Comparison of ENCODE assay signal across 1 cellular context in the genomic region with DNA sequence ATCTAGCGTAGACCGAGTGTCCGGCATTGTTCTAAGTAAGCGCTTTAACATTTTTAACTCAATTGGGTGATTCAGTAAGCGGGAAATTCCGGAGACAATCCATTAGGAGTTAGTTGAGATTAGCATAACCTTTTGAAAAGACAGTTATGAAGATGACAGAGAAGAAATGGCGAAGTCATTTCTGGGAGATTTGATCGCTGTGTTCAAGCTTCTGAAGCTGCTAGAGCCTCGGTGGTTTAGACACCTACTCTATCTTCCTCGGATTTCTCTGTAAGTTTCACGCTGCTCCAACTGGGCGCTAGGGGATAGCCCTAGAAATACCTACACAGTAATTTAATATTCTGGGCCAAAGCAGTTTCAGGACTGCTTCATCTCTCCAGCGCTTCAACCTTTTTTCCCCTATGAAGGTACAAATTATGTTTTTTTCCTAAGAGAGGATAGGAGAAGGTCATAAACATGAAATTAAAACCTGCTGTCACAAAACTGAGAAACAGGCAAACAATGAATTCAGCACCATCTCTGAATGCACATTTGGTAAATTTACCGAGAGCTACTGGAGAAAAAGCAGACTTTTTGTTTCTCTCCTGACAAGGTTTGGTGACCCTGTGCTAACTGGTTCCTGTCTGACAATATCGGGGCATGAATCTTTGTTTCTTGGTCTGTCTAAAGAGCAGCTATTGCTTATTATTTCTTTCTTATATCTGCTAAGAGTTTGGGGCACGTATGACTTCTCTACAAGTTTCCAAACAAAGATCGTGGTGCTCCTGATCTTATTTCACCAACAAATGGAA.
TF ChIP-seq lines count a peak whose summit lies in the region.

No MANE protein-coding gene starts in this region.

TF ChIP-seq in K562, 482 proteins besides CTCF, POLR2A, EP300 and RAD21 (continued from another document and continues in another):
- TF ChIP-seq, protein P1, sequence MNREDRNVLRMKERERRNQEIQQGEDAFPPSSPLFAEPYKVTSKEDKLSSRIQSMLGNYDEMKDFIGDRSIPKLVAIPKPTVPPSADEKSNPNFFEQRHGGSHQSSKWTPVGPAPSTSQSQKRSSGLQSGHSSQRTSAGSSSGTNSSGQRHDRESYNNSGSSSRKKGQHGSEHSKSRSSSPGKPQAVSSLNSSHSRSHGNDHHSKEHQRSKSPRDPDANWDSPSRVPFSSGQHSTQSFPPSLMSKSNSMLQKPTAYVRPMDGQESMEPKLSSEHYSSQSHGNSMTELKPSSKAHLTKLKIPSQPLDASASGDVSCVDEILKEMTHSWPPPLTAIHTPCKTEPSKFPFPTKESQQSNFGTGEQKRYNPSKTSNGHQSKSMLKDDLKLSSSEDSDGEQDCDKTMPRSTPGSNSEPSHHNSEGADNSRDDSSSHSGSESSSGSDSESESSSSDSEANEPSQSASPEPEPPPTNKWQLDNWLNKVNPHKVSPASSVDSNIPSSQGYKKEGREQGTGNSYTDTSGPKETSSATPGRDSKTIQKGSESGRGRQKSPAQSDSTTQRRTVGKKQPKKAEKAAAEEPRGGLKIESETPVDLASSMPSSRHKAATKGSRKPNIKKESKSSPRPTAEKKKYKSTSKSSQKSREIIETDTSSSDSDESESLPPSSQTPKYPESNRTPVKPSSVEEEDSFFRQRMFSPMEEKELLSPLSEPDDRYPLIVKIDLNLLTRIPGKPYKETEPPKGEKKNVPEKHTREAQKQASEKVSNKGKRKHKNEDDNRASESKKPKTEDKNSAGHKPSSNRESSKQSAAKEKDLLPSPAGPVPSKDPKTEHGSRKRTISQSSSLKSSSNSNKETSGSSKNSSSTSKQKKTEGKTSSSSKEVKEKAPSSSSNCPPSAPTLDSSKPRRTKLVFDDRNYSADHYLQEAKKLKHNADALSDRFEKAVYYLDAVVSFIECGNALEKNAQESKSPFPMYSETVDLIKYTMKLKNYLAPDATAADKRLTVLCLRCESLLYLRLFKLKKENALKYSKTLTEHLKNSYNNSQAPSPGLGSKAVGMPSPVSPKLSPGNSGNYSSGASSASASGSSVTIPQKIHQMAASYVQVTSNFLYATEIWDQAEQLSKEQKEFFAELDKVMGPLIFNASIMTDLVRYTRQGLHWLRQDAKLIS (CRISPR knock-in tag; IDR thresholded peaks at IDR 0.05) = peak; percentile 53; the same call in 1 of the 2 replicates
- no peak; the same call in 1 of the 2 replicates for TF ChIP-seq ZKSCAN3 (CRISPR knock-in tag; IDR thresholded peaks at IDR 0.05)
- TF ChIP-seq, protein P2, sequence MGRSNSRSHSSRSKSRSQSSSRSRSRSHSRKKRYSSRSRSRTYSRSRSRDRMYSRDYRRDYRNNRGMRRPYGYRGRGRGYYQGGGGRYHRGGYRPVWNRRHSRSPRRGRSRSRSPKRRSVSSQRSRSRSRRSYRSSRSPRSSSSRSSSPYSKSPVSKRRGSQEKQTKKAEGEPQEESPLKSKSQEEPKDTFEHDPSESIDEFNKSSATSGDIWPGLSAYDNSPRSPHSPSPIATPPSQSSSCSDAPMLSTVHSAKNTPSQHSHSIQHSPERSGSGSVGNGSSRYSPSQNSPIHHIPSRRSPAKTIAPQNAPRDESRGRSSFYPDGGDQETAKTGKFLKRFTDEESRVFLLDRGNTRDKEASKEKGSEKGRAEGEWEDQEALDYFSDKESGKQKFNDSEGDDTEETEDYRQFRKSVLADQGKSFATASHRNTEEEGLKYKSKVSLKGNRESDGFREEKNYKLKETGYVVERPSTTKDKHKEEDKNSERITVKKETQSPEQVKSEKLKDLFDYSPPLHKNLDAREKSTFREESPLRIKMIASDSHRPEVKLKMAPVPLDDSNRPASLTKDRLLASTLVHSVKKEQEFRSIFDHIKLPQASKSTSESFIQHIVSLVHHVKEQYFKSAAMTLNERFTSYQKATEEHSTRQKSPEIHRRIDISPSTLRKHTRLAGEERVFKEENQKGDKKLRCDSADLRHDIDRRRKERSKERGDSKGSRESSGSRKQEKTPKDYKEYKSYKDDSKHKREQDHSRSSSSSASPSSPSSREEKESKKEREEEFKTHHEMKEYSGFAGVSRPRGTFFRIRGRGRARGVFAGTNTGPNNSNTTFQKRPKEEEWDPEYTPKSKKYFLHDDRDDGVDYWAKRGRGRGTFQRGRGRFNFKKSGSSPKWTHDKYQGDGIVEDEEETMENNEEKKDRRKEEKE (IDR thresholded peaks at IDR 0.05; ENCODE audit: borderline replicate concordance in 1 of 2, control insufficient read depth in 1 of 2, low read depth in 2 of 2, low read length in 1 of 2) = no peak
- no peak for TF ChIP-seq ZNF124 (CRISPR knock-in tag; IDR thresholded peaks at IDR 0.05)
- TF ChIP-seq ZNF174 (CRISPR knock-in tag; IDR thresholded peaks at IDR 0.05) = no peak
- 0 out of 2 replicates have a peak, but pooled peaks have one; percentile 14 for TF ChIP-seq ELF2 (CRISPR knock-in tag; IDR thresholded peaks at IDR 0.05)
- TF ChIP-seq MTA3 (IDR thresholded peaks at IDR 0.05; ENCODE audit: borderline replicate concordance) = peak; percentile 57; the same call in 1 of the 2 replicates
- TF ChIP-seq, protein P3, sequence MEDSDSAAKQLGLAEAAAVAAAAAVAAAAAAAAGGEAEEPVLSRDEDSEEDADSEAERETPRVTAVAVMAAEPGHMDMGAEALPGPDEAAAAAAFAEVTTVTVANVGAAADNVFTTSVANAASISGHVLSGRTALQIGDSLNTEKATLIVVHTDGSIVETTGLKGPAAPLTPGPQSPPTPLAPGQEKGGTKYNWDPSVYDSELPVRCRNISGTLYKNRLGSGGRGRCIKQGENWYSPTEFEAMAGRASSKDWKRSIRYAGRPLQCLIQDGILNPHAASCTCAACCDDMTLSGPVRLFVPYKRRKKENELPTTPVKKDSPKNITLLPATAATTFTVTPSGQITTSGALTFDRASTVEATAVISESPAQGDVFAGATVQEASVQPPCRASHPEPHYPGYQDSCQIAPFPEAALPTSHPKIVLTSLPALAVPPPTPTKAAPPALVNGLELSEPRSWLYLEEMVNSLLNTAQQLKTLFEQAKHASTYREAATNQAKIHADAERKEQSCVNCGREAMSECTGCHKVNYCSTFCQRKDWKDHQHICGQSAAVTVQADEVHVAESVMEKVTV (CRISPR knock-in tag; IDR thresholded peaks at IDR 0.05) = 0 out of 2 replicates have a peak, but pooled peaks have one; percentile 14
- no peak for TF ChIP-seq ZNF551 (CRISPR knock-in tag; IDR thresholded peaks at IDR 0.05)
- TF ChIP-seq GABPB2 (CRISPR knock-in tag; conservative IDR thresholded peaks at IDR 0.05) = no peak
- TF ChIP-seq ZNF384 (IDR thresholded peaks at IDR 0.05; ENCODE audit: low read depth, low read length) = 0 out of 2 replicates have a peak, but pooled peaks have one; percentile 5
- no peak for TF ChIP-seq ZNF165 (CRISPR knock-in tag; IDR thresholded peaks at IDR 0.05; ENCODE audit: borderline replicate concordance)
- TF ChIP-seq MED1 (CRISPR knock-in tag; IDR thresholded peaks at IDR 0.05; ENCODE audit: borderline replicate concordance) = no peak
- no peak for TF ChIP-seq NCOR1 (IDR thresholded peaks at IDR 0.05)
- TF ChIP-seq, protein P4, sequence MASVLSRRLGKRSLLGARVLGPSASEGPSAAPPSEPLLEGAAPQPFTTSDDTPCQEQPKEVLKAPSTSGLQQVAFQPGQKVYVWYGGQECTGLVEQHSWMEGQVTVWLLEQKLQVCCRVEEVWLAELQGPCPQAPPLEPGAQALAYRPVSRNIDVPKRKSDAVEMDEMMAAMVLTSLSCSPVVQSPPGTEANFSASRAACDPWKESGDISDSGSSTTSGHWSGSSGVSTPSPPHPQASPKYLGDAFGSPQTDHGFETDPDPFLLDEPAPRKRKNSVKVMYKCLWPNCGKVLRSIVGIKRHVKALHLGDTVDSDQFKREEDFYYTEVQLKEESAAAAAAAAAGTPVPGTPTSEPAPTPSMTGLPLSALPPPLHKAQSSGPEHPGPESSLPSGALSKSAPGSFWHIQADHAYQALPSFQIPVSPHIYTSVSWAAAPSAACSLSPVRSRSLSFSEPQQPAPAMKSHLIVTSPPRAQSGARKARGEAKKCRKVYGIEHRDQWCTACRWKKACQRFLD (CRISPR knock-in tag; IDR thresholded peaks at IDR 0.05) = 0 out of 2 replicates have a peak, but pooled peaks have one; percentile 10
- TF ChIP-seq, protein P5, sequence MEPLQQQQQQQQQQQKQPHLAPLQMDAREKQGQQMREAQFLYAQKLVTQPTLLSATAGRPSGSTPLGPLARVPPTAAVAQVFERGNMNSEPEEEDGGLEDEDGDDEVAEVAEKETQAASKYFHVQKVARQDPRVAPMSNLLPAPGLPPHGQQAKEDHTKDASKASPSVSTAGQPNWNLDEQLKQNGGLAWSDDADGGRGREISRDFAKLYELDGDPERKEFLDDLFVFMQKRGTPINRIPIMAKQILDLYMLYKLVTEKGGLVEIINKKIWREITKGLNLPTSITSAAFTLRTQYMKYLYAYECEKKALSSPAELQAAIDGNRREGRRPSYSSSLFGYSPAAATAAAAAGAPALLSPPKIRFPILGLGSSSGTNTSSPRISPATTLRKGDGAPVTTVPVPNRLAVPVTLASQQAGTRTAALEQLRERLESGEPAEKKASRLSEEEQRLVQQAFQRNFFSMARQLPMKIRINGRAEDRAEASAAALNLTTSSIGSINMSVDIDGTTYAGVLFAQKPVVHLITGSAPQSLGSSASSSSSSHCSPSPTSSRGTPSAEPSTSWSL (CRISPR knock-in tag; IDR thresholded peaks at IDR 0.05; ENCODE audit: borderline replicate concordance) = no peak
- peak; percentile 66 for TF ChIP-seq ZNF589 (CRISPR knock-in tag; IDR thresholded peaks at IDR 0.05; ENCODE audit: low read depth)
- TF ChIP-seq ZNF699 (CRISPR knock-in tag; IDR thresholded peaks at IDR 0.05; ENCODE audit: insufficient replicate concordance) = no peak
- TF ChIP-seq ASH1L (IDR thresholded peaks at IDR 0.05; ENCODE audit: borderline replicate concordance, low read depth, partially characterized antibody) = peak; percentile 24
- 0 out of 3 replicates have a peak, but pooled peaks of 1 of the 2 experiments have one; percentile 3 for TF ChIP-seq CBX3 (IDR thresholded peaks at IDR 0.05; ENCODE audit: borderline replicate concordance in 1 of 2, low read length in 2 of 2)
- TF ChIP-seq SRSF3 (IDR thresholded peaks at IDR 0.05; ENCODE audit: insufficient read depth, low read length) = no peak
- TF ChIP-seq, protein P6, sequence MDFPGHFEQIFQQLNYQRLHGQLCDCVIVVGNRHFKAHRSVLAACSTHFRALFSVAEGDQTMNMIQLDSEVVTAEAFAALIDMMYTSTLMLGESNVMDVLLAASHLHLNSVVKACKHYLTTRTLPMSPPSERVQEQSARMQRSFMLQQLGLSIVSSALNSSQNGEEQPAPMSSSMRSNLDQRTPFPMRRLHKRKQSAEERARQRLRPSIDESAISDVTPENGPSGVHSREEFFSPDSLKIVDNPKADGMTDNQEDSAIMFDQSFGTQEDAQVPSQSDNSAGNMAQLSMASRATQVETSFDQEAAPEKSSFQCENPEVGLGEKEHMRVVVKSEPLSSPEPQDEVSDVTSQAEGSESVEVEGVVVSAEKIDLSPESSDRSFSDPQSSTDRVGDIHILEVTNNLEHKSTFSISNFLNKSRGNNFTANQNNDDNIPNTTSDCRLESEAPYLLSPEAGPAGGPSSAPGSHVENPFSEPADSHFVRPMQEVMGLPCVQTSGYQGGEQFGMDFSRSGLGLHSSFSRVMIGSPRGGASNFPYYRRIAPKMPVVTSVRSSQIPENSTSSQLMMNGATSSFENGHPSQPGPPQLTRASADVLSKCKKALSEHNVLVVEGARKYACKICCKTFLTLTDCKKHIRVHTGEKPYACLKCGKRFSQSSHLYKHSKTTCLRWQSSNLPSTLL (IDR thresholded peaks at IDR 0.05) = no peak
- TF ChIP-seq ZNF217 (CRISPR knock-in tag; IDR thresholded peaks at IDR 0.05) = no peak
- TF ChIP-seq, protein P7, sequence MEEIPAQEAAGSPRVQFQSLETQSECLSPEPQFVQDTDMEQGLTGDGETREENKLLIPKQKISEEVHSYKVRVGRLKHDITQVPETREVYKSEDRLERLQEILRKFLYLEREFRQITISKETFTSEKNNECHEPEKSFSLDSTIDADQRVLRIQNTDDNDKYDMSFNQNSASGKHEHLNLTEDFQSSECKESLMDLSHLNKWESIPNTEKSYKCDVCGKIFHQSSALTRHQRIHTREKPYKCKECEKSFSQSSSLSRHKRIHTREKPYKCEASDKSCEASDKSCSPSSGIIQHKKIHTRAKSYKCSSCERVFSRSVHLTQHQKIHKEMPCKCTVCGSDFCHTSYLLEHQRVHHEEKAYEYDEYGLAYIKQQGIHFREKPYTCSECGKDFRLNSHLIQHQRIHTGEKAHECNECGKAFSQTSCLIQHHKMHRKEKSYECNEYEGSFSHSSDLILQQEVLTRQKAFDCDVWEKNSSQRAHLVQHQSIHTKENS (CRISPR knock-in tag; IDR thresholded peaks at IDR 0.05) = 0 out of 2 replicates have a peak, but pooled peaks have one; percentile 24
- TF ChIP-seq SMARCA5 (IDR thresholded peaks at IDR 0.05) = no peak
- TF ChIP-seq ADNP (tag; IDR thresholded peaks at IDR 0.05) = no peak
- 0 out of 4 replicates have a peak, but pooled peaks of 1 of the 2 experiments have one; percentile 3 for TF ChIP-seq TEAD1 (CRISPR knock-in tag; IDR thresholded peaks at IDR 0.05)
- TF ChIP-seq, protein P8, sequence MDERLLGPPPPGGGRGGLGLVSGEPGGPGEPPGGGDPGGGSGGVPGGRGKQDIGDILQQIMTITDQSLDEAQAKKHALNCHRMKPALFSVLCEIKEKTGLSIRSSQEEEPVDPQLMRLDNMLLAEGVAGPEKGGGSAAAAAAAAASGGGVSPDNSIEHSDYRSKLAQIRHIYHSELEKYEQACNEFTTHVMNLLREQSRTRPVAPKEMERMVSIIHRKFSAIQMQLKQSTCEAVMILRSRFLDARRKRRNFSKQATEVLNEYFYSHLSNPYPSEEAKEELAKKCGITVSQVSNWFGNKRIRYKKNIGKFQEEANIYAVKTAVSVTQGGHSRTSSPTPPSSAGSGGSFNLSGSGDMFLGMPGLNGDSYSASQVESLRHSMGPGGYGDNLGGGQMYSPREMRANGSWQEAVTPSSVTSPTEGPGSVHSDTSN (CRISPR knock-in tag; IDR thresholded peaks at IDR 0.05; ENCODE audit: low read depth) = no peak
- TF ChIP-seq, protein P8 (tag; conservative IDR thresholded peaks at IDR 0.05; ENCODE audit: low read depth) = 0 out of 2 replicates have a peak, but pooled peaks have one; percentile 33
- TF ChIP-seq, protein P9, sequence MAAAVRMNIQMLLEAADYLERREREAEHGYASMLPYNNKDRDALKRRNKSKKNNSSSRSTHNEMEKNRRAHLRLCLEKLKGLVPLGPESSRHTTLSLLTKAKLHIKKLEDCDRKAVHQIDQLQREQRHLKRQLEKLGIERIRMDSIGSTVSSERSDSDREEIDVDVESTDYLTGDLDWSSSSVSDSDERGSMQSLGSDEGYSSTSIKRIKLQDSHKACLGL (CRISPR knock-in tag; IDR thresholded peaks at IDR 0.05; ENCODE audit: borderline replicate concordance, poor library complexity, severe bottlenecking) = no peak
- TF ChIP-seq CAMTA2 (CRISPR knock-in tag; conservative IDR thresholded peaks at IDR 0.05) = no peak
- no peak for TF ChIP-seq FOXP1 (CRISPR knock-in tag; IDR thresholded peaks at IDR 0.05)
- TF ChIP-seq ZNF436 (CRISPR knock-in tag; IDR thresholded peaks at IDR 0.05) = no peak
- no peak for TF ChIP-seq COPS2 (conservative IDR thresholded peaks at IDR 0.05)
- TF ChIP-seq SLC30A9 (CRISPR knock-in tag; IDR thresholded peaks at IDR 0.05) = no peak
- TF ChIP-seq STAT5B (CRISPR knock-in tag; IDR thresholded peaks at IDR 0.05) = no peak
- TF ChIP-seq SIN3A (IDR thresholded peaks at IDR 0.05; ENCODE audit: borderline replicate concordance in 2 of 2, control insufficient read depth in 1 of 2, low read depth in 2 of 2, low read length in 2 of 2) = 0 out of 4 replicates have a peak, but pooled peaks of 1 of the 2 experiments have one; percentile 27
- peak; percentile 14; the same call in 1 of the 2 replicates for TF ChIP-seq ZSCAN29 (IDR thresholded peaks at IDR 0.05)
